20 cellular contexts compared by ENCODE assay signal in the genomic region with DNA sequence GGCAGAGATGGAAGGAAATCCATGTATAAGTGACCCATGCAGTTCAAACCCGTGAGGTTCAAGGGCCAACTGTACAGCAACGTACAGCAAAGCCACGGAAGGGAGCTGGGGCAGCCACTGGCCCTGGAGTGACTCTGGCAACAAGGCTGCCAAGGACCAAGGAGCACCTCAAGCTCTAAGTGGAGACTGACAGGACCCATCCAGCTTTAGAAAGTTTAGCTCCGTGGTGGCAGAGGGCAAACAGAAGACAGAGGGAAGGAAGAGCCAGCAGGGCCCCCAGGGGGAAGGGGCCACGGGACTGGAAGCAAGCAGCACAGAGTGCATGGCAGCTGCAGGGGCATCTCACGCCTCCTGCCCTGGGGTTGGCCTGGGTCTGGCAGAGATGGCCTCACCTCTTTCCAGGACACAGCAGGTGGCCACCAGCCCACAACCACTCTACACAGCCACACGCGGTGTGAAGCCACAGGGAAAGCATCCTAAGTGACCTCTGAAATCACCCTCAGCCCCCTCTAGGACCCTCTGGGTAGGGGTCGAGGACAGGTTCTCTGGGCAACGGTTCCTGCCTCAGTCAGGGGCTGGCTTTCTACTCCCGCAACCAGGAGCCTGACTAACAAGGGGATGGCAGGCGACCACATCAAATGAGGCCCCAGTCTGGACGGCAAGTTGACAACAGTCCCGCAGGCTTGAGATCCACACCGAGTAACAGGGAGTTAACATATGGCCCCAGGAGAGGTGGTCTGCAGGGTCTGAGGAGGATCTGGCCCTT. TPM values are rescaled to one million over a fixed set of nuclear protein-coding genes. Genes with fewer than 3 reads are reported as not detected.
DNase-seq lines count a peak whose midpoint lies in the region; ATAC-seq, FAIRE-seq and TF ChIP-seq lines count a peak whose summit lies in the region.
"Had no signal": no experiment of that assay in that cellular context is flagged by ENCODE, and none has a peak within 500 bp of the region (broad histone marks: within the 10 kb centered on the region; RNA-seq: fewer than 3 reads in every experiment).

No MANE protein-coding gene starts in this region.

- no peaks in the 10 kb centered on the region for H3K27me3 ChIP-seq in skeletal muscle tissue (ENCODE audit: control insufficient read depth in 3 of 3, insufficient read depth in 3 of 3, low read length in 3 of 3)
- H3K27me3 ChIP-seq: body of pancreas, suprapubic skin had no signal

- peak overlapping the region in 2 of 3 donors; percentile 22 to 38 for H3K4me3 ChIP-seq in skeletal muscle tissue (ENCODE audit: low read length in 3 of 3)
- H3K4me3 ChIP-seq: A549, body of pancreas, lung had no signal

- intact Hi-C loops in activated naive CD4-positive, alpha-beta T cell treated with anti-CD3 and anti-CD28 coated beads for 36 hours (cut with micrococcal nuclease): no loop called here
- intact Hi-C loops in activated T-helper 1 cell treated with anti-CD3 and anti-CD28 coated beads, Interleukin-12 subunit alpha, Interleukin-12 subunit beta, Interleukin-2, Interleukin-4 antibody, amounts not matched to agents 30 ng/mL and 10 ng/mL and 1 ng/mL, durations not matched to agents 14 hours and 24 hours and 36 hours (cut with micrococcal nuclease): loop anchor here (5.0 kb wide), 1 partner anchor 166 kb away; a partner anchor contains a TSS

- no peaks in the 10 kb centered on the region for H3K9me3 ChIP-seq in skeletal muscle tissue (ENCODE audit: control insufficient read depth in 3 of 3, low read length in 3 of 3)
- H3K9me3 ChIP-seq: A549, body of pancreas, suprapubic skin had no signal

- CTCF ChIA-PET in activated naive CD4-positive, alpha-beta T cell treated with anti-CD3 and anti-CD28 coated beads for 36 hours (lab: Charles Lee): no interaction called here

- H3K4me3 Mint-ChIP-seq in activated naive CD4-positive, alpha-beta T cell treated with anti-CD3 and anti-CD28 coated beads, Interleukin-2, amount 50 U/mL, for 24 hours: peak overlapping the region; percentile 13
- H3K4me3 Mint-ChIP-seq in activated naive CD4-positive, alpha-beta T cell treated with anti-CD3 and anti-CD28 coated beads for 36 hours: no peak overlapping the region
- H3K4me3 Mint-ChIP-seq in activated T-helper 1 cell treated with anti-CD3 and anti-CD28 coated beads, Interleukin-12 subunit alpha, Interleukin-12 subunit beta, Interleukin-2, Interleukin-4 antibody, amounts not matched to agents 30 ng/mL and 10 ng/mL and 1 ng/mL, durations not matched to agents 14 hours and 24 hours and 36 hours: peak overlapping the region; percentile 51
- peak overlapping the region in 1 of 2 donors; percentile 44 for H3K4me3 Mint-ChIP-seq in effector memory CD8-positive, alpha-beta T cell
- H3K4me3 Mint-ChIP-seq: activated CD8-positive, alpha-beta T cell treated with anti-CD3 and anti-CD28 coated beads, Interleukin-2, amount 10 ng/mL, durations not matched to agents 7 days and 5 days had no signal

- H3K4me1 ChIP-seq in skeletal muscle tissue (ENCODE audit: control insufficient read depth in 3 of 3, insufficient read depth in 3 of 3, low read length in 3 of 3): peaks cover 25 to 39% (median 29%) of the 10 kb centered on the region in 3 donors

- no peaks in the 10 kb centered on the region for H3K27me3 Mint-ChIP-seq in activated naive CD4-positive, alpha-beta T cell treated with anti-CD3 and anti-CD28 coated beads, Interleukin-2, amount 50 U/mL, for 24 hours
- H3K27me3 Mint-ChIP-seq in activated naive CD4-positive, alpha-beta T cell treated with anti-CD3 and anti-CD28 coated beads for 36 hours (ENCODE audit: low read depth): peaks cover 5% of the 10 kb centered on the region
- H3K27me3 Mint-ChIP-seq in activated T-helper 1 cell treated with anti-CD3 and anti-CD28 coated beads, Interleukin-12 subunit alpha, Interleukin-12 subunit beta, Interleukin-2, Interleukin-4 antibody, amounts not matched to agents 30 ng/mL and 10 ng/mL and 1 ng/mL, durations not matched to agents 14 hours and 24 hours and 36 hours (ENCODE audit: insufficient read depth): peaks cover 2% of the 10 kb centered on the region
- peaks cover 0 to 9% of the 10 kb centered on the region in 2 donors for H3K27me3 Mint-ChIP-seq in effector memory CD8-positive, alpha-beta T cell

- TF ChIP-seq POLR2A in H54 (IDR thresholded peaks at IDR 0.05; ENCODE audit: low read depth, low read length): no peak

- H3K36me3 ChIP-seq in skeletal muscle tissue (ENCODE audit: control insufficient read depth in 3 of 3, insufficient read depth in 3 of 3, low read length in 3 of 3): peaks cover 0 to 5% (median 3%) of the 10 kb centered on the region in 3 donors

- H3K27ac ChIP-seq in skeletal muscle tissue (ENCODE audit: low read depth, low read length): no peak overlapping the region
- H3K27ac ChIP-seq: A549, body of pancreas, parathyroid adenoma, suprapubic skin had no signal

- peaks cover 17% of the 10 kb centered on the region for H3K36me3 Mint-ChIP-seq in activated naive CD4-positive, alpha-beta T cell treated with anti-CD3 and anti-CD28 coated beads, Interleukin-2, amount 50 U/mL, for 24 hours
- peaks cover 22% of the 10 kb centered on the region for H3K36me3 Mint-ChIP-seq in activated naive CD4-positive, alpha-beta T cell treated with anti-CD3 and anti-CD28 coated beads for 36 hours (ENCODE audit: low read depth)
- peaks cover 34% of the 10 kb centered on the region for H3K36me3 Mint-ChIP-seq in activated T-helper 1 cell treated with anti-CD3 and anti-CD28 coated beads, Interleukin-12 subunit alpha, Interleukin-12 subunit beta, Interleukin-2, Interleukin-4 antibody, amounts not matched to agents 30 ng/mL and 10 ng/mL and 1 ng/mL, durations not matched to agents 14 hours and 24 hours and 36 hours (ENCODE audit: low read depth)
- H3K36me3 Mint-ChIP-seq in effector memory CD8-positive, alpha-beta T cell (ENCODE audit: insufficient read depth): peaks cover 24% of the 10 kb centered on the region

- no peak for ATAC-seq in effector memory CD8-positive, alpha-beta T cell (replicated peaks)
- ATAC-seq: A549; activated CD8-positive, alpha-beta T cell treated with anti-CD3 and anti-CD28 coated beads, Interleukin-2, amount 10 ng/mL, durations not matched to agents 7 days and 5 days; body of pancreas had no signal

- peaks cover 71% of the 10 kb centered on the region for H3K4me1 Mint-ChIP-seq in activated naive CD4-positive, alpha-beta T cell treated with anti-CD3 and anti-CD28 coated beads, Interleukin-2, amount 50 U/mL, for 24 hours
- peaks cover 64% of the 10 kb centered on the region for H3K4me1 Mint-ChIP-seq in activated naive CD4-positive, alpha-beta T cell treated with anti-CD3 and anti-CD28 coated beads for 36 hours (ENCODE audit: low read depth)
- H3K4me1 Mint-ChIP-seq in activated T-helper 1 cell treated with anti-CD3 and anti-CD28 coated beads, Interleukin-12 subunit alpha, Interleukin-12 subunit beta, Interleukin-2, Interleukin-4 antibody, amounts not matched to agents 30 ng/mL and 10 ng/mL and 1 ng/mL, durations not matched to agents 14 hours and 24 hours and 36 hours (ENCODE audit: low read depth): peaks cover 64% of the 10 kb centered on the region
- peaks cover 54 to 55% of the 10 kb centered on the region in 2 donors for H3K4me1 Mint-ChIP-seq in effector memory CD8-positive, alpha-beta T cell (ENCODE audit: low read depth in 2 of 2)

- no peak overlapping the region for H3K27ac Mint-ChIP-seq in activated naive CD4-positive, alpha-beta T cell treated with anti-CD3 and anti-CD28 coated beads, Interleukin-2, amount 50 U/mL, for 24 hours
- no peak overlapping the region for H3K27ac Mint-ChIP-seq in activated naive CD4-positive, alpha-beta T cell treated with anti-CD3 and anti-CD28 coated beads for 36 hours
- H3K27ac Mint-ChIP-seq in activated T-helper 1 cell treated with anti-CD3 and anti-CD28 coated beads, Interleukin-12 subunit alpha, Interleukin-12 subunit beta, Interleukin-2, Interleukin-4 antibody, amounts not matched to agents 30 ng/mL and 10 ng/mL and 1 ng/mL, durations not matched to agents 14 hours and 24 hours and 36 hours: peak overlapping the region; percentile 23
- peak overlapping the region in 1 of 2 donors; percentile 83 for H3K27ac Mint-ChIP-seq in effector memory CD8-positive, alpha-beta T cell
- H3K27ac Mint-ChIP-seq: activated CD8-positive, alpha-beta T cell treated with anti-CD3 and anti-CD28 coated beads, Interleukin-2, amount 10 ng/mL, durations not matched to agents 7 days and 5 days had no signal

- no peak for DNase-seq in activated naive CD4-positive, alpha-beta T cell treated with anti-CD3 and anti-CD28 coated beads for 36 hours
- DNase-seq in activated T-helper 1 cell treated with anti-CD3 and anti-CD28 coated beads, Interleukin-12 subunit alpha, Interleukin-12 subunit beta, Interleukin-2, Interleukin-4 antibody, amounts not matched to agents 30 ng/mL and 10 ng/mL and 1 ng/mL, durations not matched to agents 14 hours and 24 hours and 36 hours (ENCODE audit: low spot score): no peak
- DNase-seq in myocyte (ENCODE audit: low read depth) (peak; percentile 30), H54 (ENCODE audit: insufficient read length, low spot score) (no peak), NCI-H2029 treated with DMSO at 0.1 percent for 48 hours (lab: John Stamatoyannopoulos, UW) (no peak)
- no peak for DNase-seq in effector memory CD8-positive, alpha-beta T cell
- DNase-seq: activated CD8-positive, alpha-beta T cell treated with anti-CD3 and anti-CD28 coated beads, Interleukin-2, amount 10 ng/mL, durations not matched to agents 7 days and 5 days; activated naive CD4-positive, alpha-beta T cell treated with Interleukin-2 at 50 U/mL for 16 hours; body of pancreas; KBM-7; NCI-H1436 treated with DMSO at 0.1 percent for 48 hours; NCI-H510A; OCI-M1 had no signal

- peak overlapping the region in 2 of 3 donors; percentile 10 to 33 for H3K9ac ChIP-seq in skeletal muscle tissue (ENCODE audit: low read depth in 1 of 3, low read length in 3 of 3)
- H3K9ac ChIP-seq: parathyroid adenoma had no signal

- no peaks in the 10 kb centered on the region for H3K9me3 Mint-ChIP-seq in activated naive CD4-positive, alpha-beta T cell treated with anti-CD3 and anti-CD28 coated beads, Interleukin-2, amount 50 U/mL, for 24 hours
- peaks cover 3% of the 10 kb centered on the region for H3K9me3 Mint-ChIP-seq in activated naive CD4-positive, alpha-beta T cell treated with anti-CD3 and anti-CD28 coated beads for 36 hours
- peaks cover 4% of the 10 kb centered on the region for H3K9me3 Mint-ChIP-seq in activated T-helper 1 cell treated with anti-CD3 and anti-CD28 coated beads, Interleukin-12 subunit alpha, Interleukin-12 subunit beta, Interleukin-2, Interleukin-4 antibody, amounts not matched to agents 30 ng/mL and 10 ng/mL and 1 ng/mL, durations not matched to agents 14 hours and 24 hours and 36 hours
- H3K9me3 Mint-ChIP-seq in effector memory CD8-positive, alpha-beta T cell: no peaks in the 10 kb centered on the region

- no peak for FAIRE-seq in H54 (lab: Jason Lieb, UNC)
- FAIRE-seq: A549, GM12891 had no signal

RNA-seq across cellular contexts. Expression of a gene that starts 3.8 kb away (rescaled TPM):
- total RNA-seq in activated naive CD4-positive, alpha-beta T cell treated with anti-CD3 and anti-CD28 coated beads for 36 hours: 10 to 100 TPM; 19.4 to 20.4 TPM
- total RNA-seq in activated T-helper 1 cell treated with anti-CD3 and anti-CD28 coated beads, Interleukin-12 subunit alpha, Interleukin-12 subunit beta, Interleukin-2, Interleukin-4 antibody, amounts not matched to agents 30 ng/mL and 10 ng/mL and 1 ng/mL, durations not matched to agents 14 hours and 24 hours and 36 hours: 32.0 and 34.2 TPM in 2 replicates
- total RNA-seq in myocyte (16.0 and 28.1 TPM in 2 replicates), skeletal muscle tissue (3.7 TPM)
- 30.7 TPM for polyA plus RNA-seq in myocyte (2012)

RNA-seq across cellular contexts. Expression of a gene that starts 49.6 kb away (rescaled TPM):
- total RNA-seq in activated naive CD4-positive, alpha-beta T cell treated with anti-CD3 and anti-CD28 coated beads for 36 hours: under 1 TPM; 0.25 to 0.41 TPM
- total RNA-seq in activated T-helper 1 cell treated with anti-CD3 and anti-CD28 coated beads, Interleukin-12 subunit alpha, Interleukin-12 subunit beta, Interleukin-2, Interleukin-4 antibody, amounts not matched to agents 30 ng/mL and 10 ng/mL and 1 ng/mL, durations not matched to agents 14 hours and 24 hours and 36 hours: 0.16 and 0.34 TPM in 2 replicates
- total RNA-seq in myocyte: 0.05 TPM in 1 of 2 replicates, not detected in the other
- 0.09 TPM for polyA plus RNA-seq in myocyte (2012)
- 1.0 TPM for total RNA-seq in skeletal muscle tissue
- total RNA-seq: activated CD8-positive, alpha-beta T cell treated with anti-CD3 and anti-CD28 coated beads, Interleukin-2, amount 10 ng/mL, durations not matched to agents 7 days and 5 days had no signal
